Comparison of ENCODE assay signal across 12 cellular contexts in genomic region chr19:13521066-13521465, GRCh38. TPM values are rescaled to one million over a fixed set of nuclear protein-coding genes. Genes with fewer than 3 reads are reported as not detected.
A peak's percentile ranks its signal among the peaks of the same experiment; 100 is the strongest.
DNase-seq lines count a peak whose midpoint lies in the region; ATAC-seq and TF ChIP-seq lines count a peak whose summit lies in the region.
"Had no signal": no experiment of that assay in that cellular context is flagged by ENCODE, and none has a peak within 500 bp of the region (broad histone marks: within the 10 kb centered on the region; RNA-seq: fewer than 3 reads in every experiment).

No MANE protein-coding gene starts in this region.

- H3K4me2 ChIP-seq in Karpas-422 (ENCODE audit: low read depth, low read length, poor library complexity, severe bottlenecking) = no peak overlapping the region

- H3K9me2 ChIP-seq in Karpas-422 (replicated peaks; ENCODE audit: insufficient read depth, low read length) = no peaks in the 10 kb centered on the region

- peak; percentile 10 for DNase-seq in A673 (ENCODE audit: low spot score)
- DNase-seq in EL = peak; percentile 18
- peak; percentile 46 for DNase-seq in Karpas-422
- DNase-seq in WTC11 (ENCODE audit: low spot score) = no peak
- no peak for DNase-seq in activated T-cell treated with anti-CD3 and anti-CD28 coated beads, Interleukin-2, amount 50 U/mL, for 24 hours
- no peak for DNase-seq in NCI-H524 (lab: John Stamatoyannopoulos, UW)
- DNase-seq: C1 segment of cervical spinal cord; CD4-positive, alpha-beta T cell; DMS79; H9 had no signal

- POLR2A ChIA-PET in A673 (lab: Charles Lee; ENCODE audit: low non-redundant PET) (no interaction called here), WTC11 (lab: Charles Lee) (interaction anchor here (0.9 kb wide), 1 partner anchor 15 kb away, joined by 4 read pairs; no protein-coding TSS in a partner anchor)

- H4K20me1 ChIP-seq in Karpas-422 (ENCODE audit: insufficient read depth, low read depth, low read length) = no peaks in the 10 kb centered on the region

- H3K4me1 ChIP-seq in A673 (ENCODE audit: insufficient read depth, low read length, poor library complexity, severe bottlenecking) (no peaks in the 10 kb centered on the region), Karpas-422 (ENCODE audit: low read length) (no peaks in the 10 kb centered on the region)

- H3K36me3 ChIP-seq in A673 (ENCODE audit: insufficient read depth, low read length, poor library complexity, severe bottlenecking) (no peaks in the 10 kb centered on the region), Karpas-422 (ENCODE audit: insufficient read depth, low read length) (no peaks in the 10 kb centered on the region)

- no peak overlapping the region for H3K27ac Mint-ChIP-seq in WTC11
- H3K27ac Mint-ChIP-seq in activated T-cell treated with anti-CD3 and anti-CD28 coated beads, Interleukin-2, amount 50 U/mL, for 24 hours = no peak overlapping the region
- H3K27ac Mint-ChIP-seq: B cell; CD4-positive, alpha-beta T cell; H9 had no signal

- no peak overlapping the region for H3K9ac ChIP-seq in Karpas-422 (ENCODE audit: low read length)

- peaks cover 4% of the 10 kb centered on the region for H3K27me3 ChIP-seq in A673 (replicated peaks; ENCODE audit: insufficient read depth, low read depth, low read length, poor library complexity)
- H3K27me3 ChIP-seq in Karpas-422 (ENCODE audit: low read length) = no peaks in the 10 kb centered on the region; the same call in 1 of the 2 replicates

- no peak for ATAC-seq in WTC11
- no peak for ATAC-seq in esophagus mucosa

- CTCF ChIA-PET in A673 (lab: Charles Lee) (no interaction called here), WTC11 (lab: Charles Lee) (interaction anchor here (0.5 to 1.3 kb wide), 2 partner anchors 14 to 192 kb away, joined by 3 to 5 read pairs; partner anchors contain the start of gene CACNA1A)

- no peak overlapping the region for H3K4me3 Mint-ChIP-seq in WTC11
- no peak overlapping the region for H3K4me3 Mint-ChIP-seq in activated T-cell treated with anti-CD3 and anti-CD28 coated beads, Interleukin-2, amount 50 U/mL, for 24 hours
- H3K4me3 Mint-ChIP-seq: B cell; CD4-positive, alpha-beta T cell; H9 had no signal

- H3K27ac ChIP-seq in A673 (ENCODE audit: low read depth, low read length, poor library complexity, severe bottlenecking) (no peak overlapping the region), Karpas-422 (ENCODE audit: low read length) (no peak overlapping the region)

- H2AFZ ChIP-seq in Karpas-422 (ENCODE audit: low read length) = no peak overlapping the region

- no peaks in the 10 kb centered on the region for H3K79me2 ChIP-seq in Karpas-422 (ENCODE audit: low read length)

- peaks cover 5% of the 10 kb centered on the region for H3K4me1 Mint-ChIP-seq in WTC11
- no peaks in the 10 kb centered on the region for H3K4me1 Mint-ChIP-seq in activated T-cell treated with anti-CD3 and anti-CD28 coated beads, Interleukin-2, amount 50 U/mL, for 24 hours (ENCODE audit: low read depth)
- H3K4me1 Mint-ChIP-seq: B cell had no signal

- peaks cover 35% of the 10 kb centered on the region for H3K9me3 Mint-ChIP-seq in WTC11
- H3K9me3 Mint-ChIP-seq in activated T-cell treated with anti-CD3 and anti-CD28 coated beads, Interleukin-2, amount 50 U/mL, for 24 hours = peaks cover 26% of the 10 kb centered on the region

- H3K9me3 ChIP-seq in A673 (ENCODE audit: low read depth, low read length, poor library complexity, severe bottlenecking) (peaks cover 6% of the 10 kb centered on the region), Karpas-422 (ENCODE audit: low read length) (peaks cover 8% of the 10 kb centered on the region)

- no peak overlapping the region for H3K4me3 ChIP-seq in A673 (ENCODE audit: low read depth, low read length, poor library complexity, severe bottlenecking)
- H3K4me3 ChIP-seq in Karpas-422 (ENCODE audit: low read length) = no peak overlapping the region

- no TSS peak for BruUV-seq in A673 (replicated peaks; lab: Mats Ljungman, UMichigan)

- H3K36me3 Mint-ChIP-seq in WTC11 = peaks cover 11% of the 10 kb centered on the region; the same call in 1 of the 2 replicates
- H3K36me3 Mint-ChIP-seq in activated T-cell treated with anti-CD3 and anti-CD28 coated beads, Interleukin-2, amount 50 U/mL, for 24 hours (ENCODE audit: low read depth) = no peaks in the 10 kb centered on the region

- TF ChIP-seq CTCF in A673 (conservative IDR thresholded peaks at IDR 0.05; ENCODE audit: low read depth, low read length) (no peak), WTC11 (IDR thresholded peaks at IDR 0.05) (no peak)

- peaks cover 19% of the 10 kb centered on the region; the same call in 1 of the 2 replicates for H3K27me3 Mint-ChIP-seq in WTC11 (ENCODE audit: low read depth)
- H3K27me3 Mint-ChIP-seq in activated T-cell treated with anti-CD3 and anti-CD28 coated beads, Interleukin-2, amount 50 U/mL, for 24 hours = peaks cover 55% of the 10 kb centered on the region

- intact Hi-C loops in A673 (cut with micrococcal nuclease; ENCODE audit: unreplicated experiment) = no loop called here

TF ChIP-seq in WTC11, 78 proteins besides CTCF, POLR2A, EP300 and RAD21 (continues in another document):
- TF ChIP-seq SP1 (CRISPR knock-in tag; conservative IDR thresholded peaks at IDR 0.05) (no peak), MXD4 (CRISPR knock-in tag; IDR thresholded peaks at IDR 0.05; ENCODE audit: borderline replicate concordance) (no peak), NR2C2 (CRISPR knock-in tag; IDR thresholded peaks at IDR 0.05) (no peak), USF2 (CRISPR knock-in tag; IDR thresholded peaks at IDR 0.05) (peak; percentile 76), ZBTB43 (CRISPR knock-in tag; IDR thresholded peaks at IDR 0.05) (no peak), ATF3 (CRISPR knock-in tag; conservative IDR thresholded peaks at IDR 0.05) (no peak), ZNF423 (CRISPR knock-in tag; IDR thresholded peaks at IDR 0.05) (no peak), ZNF512 (CRISPR knock-in tag; IDR thresholded peaks at IDR 0.05; ENCODE audit: borderline replicate concordance) (no peak), SMAD3 (CRISPR knock-in tag; IDR thresholded peaks at IDR 0.05; ENCODE audit: borderline replicate concordance) (no peak)
- TF ChIP-seq, protein P1, sequence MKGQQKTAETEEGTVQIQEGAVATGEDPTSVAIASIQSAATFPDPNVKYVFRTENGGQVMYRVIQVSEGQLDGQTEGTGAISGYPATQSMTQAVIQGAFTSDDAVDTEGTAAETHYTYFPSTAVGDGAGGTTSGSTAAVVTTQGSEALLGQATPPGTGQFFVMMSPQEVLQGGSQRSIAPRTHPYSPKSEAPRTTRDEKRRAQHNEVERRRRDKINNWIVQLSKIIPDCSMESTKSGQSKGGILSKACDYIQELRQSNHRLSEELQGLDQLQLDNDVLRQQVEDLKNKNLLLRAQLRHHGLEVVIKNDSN (CRISPR knock-in tag; IDR thresholded peaks at IDR 0.05) = peak; percentile 60
- TF ChIP-seq, protein P2, sequence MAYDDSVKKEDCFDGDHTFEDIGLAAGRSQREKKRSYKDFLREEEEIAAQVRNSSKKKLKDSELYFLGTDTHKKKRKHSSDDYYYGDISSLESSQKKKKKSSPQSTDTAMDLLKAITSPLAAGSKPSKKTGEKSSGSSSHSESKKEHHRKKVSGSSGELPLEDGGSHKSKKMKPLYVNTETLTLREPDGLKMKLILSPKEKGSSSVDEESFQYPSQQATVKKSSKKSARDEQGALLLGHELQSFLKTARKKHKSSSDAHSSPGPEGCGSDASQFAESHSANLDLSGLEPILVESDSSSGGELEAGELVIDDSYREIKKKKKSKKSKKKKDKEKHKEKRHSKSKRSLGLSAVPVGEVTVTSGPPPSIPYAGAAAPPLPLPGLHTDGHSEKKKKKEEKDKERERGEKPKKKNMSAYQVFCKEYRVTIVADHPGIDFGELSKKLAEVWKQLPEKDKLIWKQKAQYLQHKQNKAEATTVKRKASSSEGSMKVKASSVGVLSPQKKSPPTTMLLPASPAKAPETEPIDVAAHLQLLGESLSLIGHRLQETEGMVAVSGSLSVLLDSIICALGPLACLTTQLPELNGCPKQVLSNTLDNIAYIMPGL (CRISPR knock-in tag; IDR thresholded peaks at IDR 0.05) = no peak

RNA-seq across cellular contexts. Expression of gene CACNA1A, which starts 14.8 kb away (rescaled TPM):
- total RNA-seq in A673 (2021) = 2.9 and 3.2 TPM in 2 replicates
- total RNA-seq in Karpas-422 (2014; rRNA removed; shearing (Covaris generic); ENCODE audit: low replicate concordance) = not detected in 2 replicates
- total RNA-seq in WTC11 (2021) = 28.9 to 35.5 TPM (median 34.9 TPM) in 3 replicates
- total RNA-seq in esophagus mucosa = 0.20 TPM

Comparison
In these comparisons a context has a peak if more than half of its experiments do, and no peak if none do; other contexts are left out.
1. DNase-seq: peak in A673 (single experiment), EL (single experiment) and Karpas-422 (single experiment); none in WTC11 (single experiment), activated T-cell treated with anti-CD3 and anti-CD28 coated beads, Interleukin-2, amount 50 U/mL, for 24 hours (single experiment) and NCI-H524 (0 of 2).